29 cellular contexts compared by ENCODE assay signal in genomic region chr3:40037582-40037981, GRCh38.
"Had no signal": no experiment of that assay in that cellular context is flagged by ENCODE, and none has a peak within 500 bp of the region (broad histone marks: within the 10 kb centered on the region; RNA-seq: fewer than 3 reads in every experiment).

No MANE protein-coding gene starts in this region.

- H3K4me1 Mint-ChIP-seq: immature natural killer cell; naive thymus-derived CD4-positive, alpha-beta T cell; stimulated activated naive B cell treated with anti-CD40 and anti-IgM and Interleukin-4, amounts not matched to agents 10 μg/mL and 1 μg/mL and 100 μg/mL, for 72 hours had no signal

- H3K36me3 Mint-ChIP-seq: immature natural killer cell; naive thymus-derived CD4-positive, alpha-beta T cell; natural killer cell treated with Interleukin-12 subunit alpha and Interleukin-12 subunit beta and Interleukin-15 and Interleukin-18, amount 100 ng/mL, for 72 hours; stimulated activated naive B cell treated with anti-CD40 and anti-IgM and Interleukin-4, amounts not matched to agents 10 μg/mL and 1 μg/mL and 100 μg/mL, for 72 hours had no signal

- H3K36me3 ChIP-seq: left lung, lower lobe of right lung, pancreas, prostate gland, stomach, suprapubic skin, thoracic aorta, tibial artery, upper lobe of right lung had no signal

- H3K27ac Mint-ChIP-seq: immature natural killer cell; naive thymus-derived CD4-positive, alpha-beta T cell; natural killer cell treated with Interleukin-12 subunit alpha and Interleukin-12 subunit beta and Interleukin-15 and Interleukin-18, amount 100 ng/mL, for 72 hours; stimulated activated naive B cell treated with anti-CD40 and anti-IgM and Interleukin-4, amounts not matched to agents 10 μg/mL and 1 μg/mL and 100 μg/mL, for 72 hours had no signal

- H3K9me3 ChIP-seq: left lung, lower lobe of right lung, mucosa of descending colon, pancreas, prostate gland, stomach, suprapubic skin, thoracic aorta, tibial artery, upper lobe of right lung had no signal

- H3K4me3 Mint-ChIP-seq: immature natural killer cell; naive thymus-derived CD4-positive, alpha-beta T cell; natural killer cell treated with Interleukin-12 subunit alpha and Interleukin-12 subunit beta and Interleukin-15 and Interleukin-18, amount 100 ng/mL, for 72 hours; stimulated activated naive B cell treated with anti-CD40 and anti-IgM and Interleukin-4, amounts not matched to agents 10 μg/mL and 1 μg/mL and 100 μg/mL, for 72 hours had no signal

- H3K27ac ChIP-seq: left lung, lower lobe of right lung, pancreas, prostate gland, skin epidermis, stomach, suprapubic skin, thoracic aorta, tibial artery, upper lobe of right lung had no signal

- H3K27me3 ChIP-seq: left lung, pancreas, stomach, suprapubic skin, tibial artery, upper lobe of right lung had no signal

- H3K4me1 ChIP-seq: left lung, lower lobe of right lung, pancreas, prostate gland, stomach, suprapubic skin, tibial artery, upper lobe of right lung had no signal

- H3K27me3 Mint-ChIP-seq: stimulated activated naive B cell treated with anti-CD40 and anti-IgM and Interleukin-4, amounts not matched to agents 10 μg/mL and 1 μg/mL and 100 μg/mL, for 72 hours had no signal

- H3K4me3 ChIP-seq: left lung, lower lobe of right lung, mucosa of descending colon, pancreas, prostate gland, skin epidermis, stomach, suprapubic skin, thoracic aorta, tibial artery, upper lobe of right lung had no signal

- DNase-seq: hippocampal formation; immature natural killer cell; kidney; left colon; left lung; lower lobe of right lung; mammary epithelial cell; midbrain; mucosa of descending colon; naive thymus-derived CD4-positive, alpha-beta T cell; pancreas; posterior cingulate gyrus; retina; right cardiac atrium; stimulated activated CD4-positive, alpha-beta T cell treated with anti-CD3 and anti-CD28 coated beads, Interleukin-12 subunit alpha, Interleukin-12 subunit beta, amount 100 ng/mL, for 4 hours; stimulated activated CD4-positive, alpha-beta T cell treated with anti-CD3 and anti-CD28 coated beads, Interleukin-15, amount 100 ng/mL, for 24 hours; stimulated activated CD4-positive, alpha-beta T cell treated with anti-CD3 and anti-CD28 coated beads, Interleukin-2, amount 100 ng/mL, for 24 hours; stimulated activated CD4-positive, alpha-beta T cell treated with anti-CD3 and anti-CD28 coated beads, Interleukin-4, amount 100 ng/mL, for 1 hour; stimulated activated naive B cell treated with anti-CD40 and anti-IgM and Interleukin-4, amounts not matched to agents 10 μg/mL and 1 μg/mL and 100 μg/mL, for 72 hours; stimulated activated naive CD8-positive, alpha-beta T cell treated with anti-CD3 and anti-CD28 coated beads, Interleukin-15, Interleukin-2, amounts not matched to agents 100 U/mL and 50 U/mL, for 24 hours; stomach; tibial artery; trophoblast cell; upper lobe of right lung had no signal
